19 cellular contexts compared by ENCODE assay signal in the genomic region with DNA sequence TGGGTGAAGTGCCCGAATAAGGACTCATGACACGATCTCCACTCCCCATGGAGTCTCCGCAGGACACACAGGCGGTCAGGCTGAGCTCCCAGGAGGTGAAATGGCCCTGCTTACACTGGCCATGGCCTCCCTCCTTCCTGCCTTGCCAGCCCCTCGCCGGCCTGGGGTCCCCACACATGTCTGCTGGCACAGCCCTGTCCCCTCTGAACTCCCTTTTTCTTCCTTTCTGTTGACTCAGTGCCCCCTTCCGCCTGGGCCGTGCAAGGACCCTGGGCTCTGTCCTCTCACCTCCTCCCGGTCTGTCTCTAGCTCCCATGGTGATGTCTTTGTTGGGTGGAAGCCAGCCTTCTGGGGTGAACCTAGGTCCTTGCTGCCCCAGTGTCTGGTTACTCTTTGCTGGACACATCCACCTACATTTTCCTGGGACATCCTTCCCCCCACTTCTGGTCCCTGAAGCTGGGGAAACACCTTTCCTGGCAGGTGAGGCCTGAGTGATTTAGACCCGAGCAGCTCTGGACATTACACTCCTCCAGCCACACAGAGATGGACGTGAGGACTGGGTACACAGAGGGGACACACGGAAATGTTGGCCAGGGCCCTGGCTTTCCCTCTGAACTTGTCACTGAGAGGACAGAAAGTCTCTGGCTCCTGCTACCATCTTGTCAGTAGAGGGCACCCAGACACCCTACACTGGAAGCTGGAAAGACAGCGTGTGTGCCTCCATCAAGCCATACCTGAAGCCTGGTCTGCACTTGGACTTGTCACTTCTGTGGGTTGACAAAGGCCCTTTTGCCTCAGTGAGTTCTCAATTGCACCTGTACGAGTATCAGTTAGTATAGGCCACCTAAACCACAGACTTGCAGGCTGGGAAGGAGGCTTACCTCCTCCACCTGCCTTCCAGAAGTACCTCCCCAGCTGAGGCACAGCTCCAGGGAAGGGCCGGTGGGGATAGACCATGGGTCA.
DNase-seq lines count a peak whose midpoint lies in the region; ATAC-seq and TF ChIP-seq lines count a peak whose summit lies in the region.
"Had no signal": no experiment of that assay in that cellular context is flagged by ENCODE, and none has a peak within 500 bp of the region (broad histone marks: within the 10 kb centered on the region; RNA-seq: fewer than 3 reads in every experiment).

No MANE protein-coding gene starts in this region.

- H3K9ac ChIP-seq in Karpas-422 (ENCODE audit: low read length): no peak overlapping the region
- H3K9ac ChIP-seq: BLaER1 treated with 17β-estradiol and CSF1 and Interleukin-3, amounts not matched to agents 10 nM and 100 nM had no signal

- TF ChIP-seq CTCF in osteoblast (IDR thresholded peaks at IDR 0.05; ENCODE audit: extremely low read depth, low read depth, low read length): no peak

- ATAC-seq in GM18519 (IDR thresholded peaks at IDR 0.05; ENCODE audit: low FRiP score, unreplicated experiment) (no peak), HG03469 (IDR thresholded peaks at IDR 0.05; ENCODE audit: unreplicated experiment) (no peak)
- ATAC-seq: heart right ventricle; stimulated activated naive B cell treated with anti-CD40 and anti-IgM and Interleukin-4, amounts not matched to agents 10 μg/mL and 1 μg/mL and 100 μg/mL, for 72 hours had no signal

- H3K4me2 ChIP-seq in Karpas-422 (ENCODE audit: low read depth, low read length, poor library complexity, severe bottlenecking): no peak overlapping the region
- H3K4me2 ChIP-seq in osteoblast (ENCODE audit: insufficient read depth, low read length): no peak overlapping the region
- H3K4me2 ChIP-seq: A549; BLaER1 treated with 17β-estradiol and CSF1 and Interleukin-3, amounts not matched to agents 10 nM and 100 nM had no signal

- H3K9me2 ChIP-seq in Karpas-422 (replicated peaks; ENCODE audit: insufficient read depth, low read length): no peaks in the 10 kb centered on the region

- in situ Hi-C loops in SK-MEL-5 (cut with HindIII; ENCODE audit: low pct_unique_long_range_greater_than_20kb, low sequenced_read_pairs): no loop called here

- H3K4me3 ChIP-seq in Karpas-422 (ENCODE audit: low read length): no peak overlapping the region
- no peak overlapping the region for H3K4me3 ChIP-seq in osteoblast (ENCODE audit: insufficient read depth, low read length)
- H3K4me3 ChIP-seq: A549; BLaER1 treated with 17β-estradiol and CSF1 and Interleukin-3, amounts not matched to agents 10 nM and 100 nM; cardiac muscle cell; heart right ventricle; transverse colon had no signal

- H4K20me1 ChIP-seq in Karpas-422 (ENCODE audit: insufficient read depth, low read depth, low read length) (no peaks in the 10 kb centered on the region), osteoblast (ENCODE audit: insufficient read depth, low read length) (no peaks in the 10 kb centered on the region)

- H2AFZ ChIP-seq in Karpas-422 (ENCODE audit: low read length) (no peak overlapping the region), osteoblast (ENCODE audit: low read length) (no peak overlapping the region)

- H3K36me3 ChIP-seq in Karpas-422 (ENCODE audit: insufficient read depth, low read length) (no peaks in the 10 kb centered on the region), osteoblast (ENCODE audit: insufficient read depth, low read length) (no peaks in the 10 kb centered on the region)
- H3K36me3 ChIP-seq: BLaER1 treated with 17β-estradiol and CSF1 and Interleukin-3, amounts not matched to agents 10 nM and 100 nM; cardiac muscle cell; heart right ventricle; transverse colon had no signal

- H3K27ac ChIP-seq in Karpas-422 (ENCODE audit: low read length) (no peak overlapping the region), osteoblast (ENCODE audit: low read depth, low read length) (no peak overlapping the region)
- H3K27ac ChIP-seq: A549; BLaER1 treated with 17β-estradiol and CSF1 and Interleukin-3, amounts not matched to agents 10 nM and 100 nM; cardiac muscle cell; heart right ventricle; transverse colon had no signal

- DNase-seq in NCI-H524 (lab: John Stamatoyannopoulos, UW): peak; percentile 9 to 41
- no peak for DNase-seq in NCI-H524 treated with DMSO at 0.1 percent for 48 hours (lab: John Stamatoyannopoulos, UW)
- peak; percentile 60 for DNase-seq in Karpas-422
- peak; percentile 48 for DNase-seq in SK-MEL-5 (ENCODE audit: low read depth, low spot score)
- DNase-seq in mesenteric fat pad (ENCODE audit: low spot score): peak; percentile 72
- DNase-seq in osteoblast (ENCODE audit: insufficient read length, low spot score, missing footprints): no peak
- DNase-seq: activated CD4-positive, alpha-beta memory T cell treated with anti-CD3 and anti-CD28 coated beads, Interleukin-2, amount 10 ng/mL, durations not matched to agents 7 days and 5 days; DMS79; effector CD8-positive, alpha-beta T cell; heart right ventricle; NCI-H2081; NCI-H526 treated with DMSO at 0.1 percent for 48 hours; stimulated activated naive B cell treated with anti-CD40 and anti-IgM and Interleukin-4, amounts not matched to agents 10 μg/mL and 1 μg/mL and 100 μg/mL, for 72 hours; transverse colon had no signal

- H3K4me1 ChIP-seq in Karpas-422 (ENCODE audit: low read length) (no peaks in the 10 kb centered on the region), osteoblast (ENCODE audit: insufficient read depth, low read length) (no peaks in the 10 kb centered on the region)
- H3K4me1 ChIP-seq: A549; BLaER1 treated with 17β-estradiol and CSF1 and Interleukin-3, amounts not matched to agents 10 nM and 100 nM; heart right ventricle; transverse colon had no signal

- H3K9me3 ChIP-seq in Karpas-422 (ENCODE audit: low read length) (no peaks in the 10 kb centered on the region), osteoblast (ENCODE audit: low read depth, low read length) (peaks cover 12% of the 10 kb centered on the region)
- H3K9me3 ChIP-seq: A549; BLaER1 treated with 17β-estradiol and CSF1 and Interleukin-3, amounts not matched to agents 10 nM and 100 nM; heart right ventricle; transverse colon had no signal

- H3K27me3 ChIP-seq in Karpas-422 (ENCODE audit: low read length) (no peaks in the 10 kb centered on the region), osteoblast (ENCODE audit: insufficient read depth, low read length) (no peaks in the 10 kb centered on the region)
- H3K27me3 ChIP-seq: BLaER1 treated with 17β-estradiol and CSF1 and Interleukin-3, amounts not matched to agents 10 nM and 100 nM; cardiac muscle cell; transverse colon had no signal

- H3K79me2 ChIP-seq in Karpas-422 (ENCODE audit: low read length) (no peaks in the 10 kb centered on the region), osteoblast (ENCODE audit: insufficient read depth, low read length) (no peaks in the 10 kb centered on the region)

Comparison
In these comparisons a context has a peak if more than half of its experiments do, and no peak if none do; other contexts are left out.
1. DNase-seq: peak in NCI-H524 (2 of 2), Karpas-422 (single experiment), SK-MEL-5 (single experiment) and mesenteric fat pad (single experiment); none in NCI-H524 treated with DMSO at 0.1 percent for 48 hours (single experiment) and osteoblast (single experiment).